Comparison of ENCODE assay signal across 1 cellular context in genomic region chr2:27855476-27855875, GRCh38.
TF ChIP-seq lines count a peak whose summit lies in the region.

No MANE protein-coding gene starts in this region.

TF ChIP-seq in K562, 482 proteins besides CTCF, POLR2A, EP300 and RAD21 (continued from another document):
- TF ChIP-seq ZBTB11 (CRISPR knock-in tag; IDR thresholded peaks at IDR 0.05) (no peak), THAP7 (CRISPR knock-in tag; IDR thresholded peaks at IDR 0.05) (no peak), CBX2 (IDR thresholded peaks at IDR 0.05; ENCODE audit: insufficient read depth, low read length, poor library complexity, severe bottlenecking) (no peak), ZNF668 (CRISPR knock-in tag; IDR thresholded peaks at IDR 0.05) (no peak), ZBTB9 (CRISPR knock-in tag; IDR thresholded peaks at IDR 0.05) (no peak), ZNF316 (IDR thresholded peaks at IDR 0.05) (peak; percentile 42; the same call in 1 of the 2 replicates), NCOA2 (IDR thresholded peaks at IDR 0.05; ENCODE audit: partially characterized antibody in 2 of 2) (no peak), C11orf30 (IDR thresholded peaks at IDR 0.05; ENCODE audit: low read depth) (peak; percentile 57; the same call in 1 of the 2 replicates), ZNF263 (CRISPR knock-in tag; IDR thresholded peaks at IDR 0.05; ENCODE audit: borderline replicate concordance) (no peak), ZNF217 (CRISPR knock-in tag; IDR thresholded peaks at IDR 0.05) (no peak), MAFK (IDR thresholded peaks at IDR 0.05; ENCODE audit: low read length) (peak; percentile 50; the same call in 1 of the 2 replicates), BACH1 (tag; IDR thresholded peaks at IDR 0.05) (0 out of 2 replicates have a peak, but pooled peaks have one; percentile 40), NFE2L1 (tag; IDR thresholded peaks at IDR 0.05; ENCODE audit: borderline replicate concordance, low read depth) (peak; percentile 80), KHSRP (IDR thresholded peaks at IDR 0.05) (no peak), KDM2B (CRISPR knock-in tag; IDR thresholded peaks at IDR 0.05) (no peak), PCBP1 (IDR thresholded peaks at IDR 0.05; ENCODE audit: low read depth, low read length, poor library complexity, severe bottlenecking) (no peak), LARP7 (IDR thresholded peaks at IDR 0.05) (no peak), ZFP36 (IDR thresholded peaks at IDR 0.05; ENCODE audit: low read depth, low read length, partially characterized antibody) (no peak), MAFG (tag; conservative IDR thresholded peaks at IDR 0.05) (peak; percentile 86), PRPF4 (IDR thresholded peaks at IDR 0.05; ENCODE audit: insufficient read depth, low read depth, low read length, poor library complexity, severe bottlenecking) (no peak), SLC30A9 (CRISPR knock-in tag; IDR thresholded peaks at IDR 0.05) (no peak), EP400 (IDR thresholded peaks at IDR 0.05) (no peak), FOSL1 (tag; conservative IDR thresholded peaks at IDR 0.05) (no peak), RAD51 (IDR thresholded peaks at IDR 0.05; ENCODE audit: borderline replicate concordance, low read depth) (no peak), NFXL1 (CRISPR knock-in tag; IDR thresholded peaks at IDR 0.05) (no peak), ELK3 (CRISPR knock-in tag; IDR thresholded peaks at IDR 0.05) (no peak), MAFF (IDR thresholded peaks at IDR 0.05; ENCODE audit: low read length) (peak; percentile 49; the same call in 1 of the 2 replicates), SREBF2 (CRISPR knock-in tag; IDR thresholded peaks at IDR 0.05) (no peak), ZNF3 (CRISPR knock-in tag; IDR thresholded peaks at IDR 0.05) (no peak), CBFA2T2 (conservative IDR thresholded peaks at IDR 0.05) (no peak), THRA (IDR thresholded peaks at IDR 0.05) (no peak)
